In the genomic region with DNA sequence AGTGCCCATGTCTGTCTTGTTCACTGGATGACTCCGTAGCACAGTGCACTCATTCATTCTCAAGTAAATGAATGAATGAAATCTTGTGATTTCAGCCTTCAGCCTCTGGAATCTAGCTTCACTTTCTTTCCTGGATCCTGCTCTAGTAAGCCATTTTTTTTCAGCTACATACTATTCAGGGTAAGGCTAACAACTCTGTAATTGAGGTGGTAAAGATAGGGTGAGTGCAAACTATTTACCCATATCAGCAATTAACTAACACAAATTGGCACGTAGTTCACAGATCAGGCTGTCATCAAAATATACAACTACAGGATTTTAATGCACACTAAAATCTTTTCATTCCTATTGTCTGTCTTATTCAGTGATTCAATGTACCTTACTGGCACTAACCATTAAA, we compare ENCODE assay signal across 9 cellular contexts.
"Had no signal": no experiment of that assay in that cellular context is flagged by ENCODE, and none has a peak within 500 bp of the region (broad histone marks: within the 10 kb centered on the region; RNA-seq: fewer than 3 reads in every experiment).

No MANE protein-coding gene starts in this region.

- FAIRE-seq: HepG2, HTR-8/SVneo, K562 had no signal

- H3K27ac Mint-ChIP-seq: IgD-negative memory B cell had no signal

- H3K9ac ChIP-seq: KMS-11 had no signal

- H3K4me3 ChIP-seq: K562 had no signal

- DNase-seq: IMR-90, KBM-7, KG1 had no signal

- ATAC-seq: HepG2, K562 had no signal

- H3K4me2 ChIP-seq: KMS-11 had no signal

- H3K4me3 Mint-ChIP-seq: IgD-negative memory B cell had no signal

- H3K27me3 Mint-ChIP-seq: IgD-negative memory B cell had no signal

- H3K27ac ChIP-seq: HL-60, KMS-11 had no signal
